In genomic region chr5:57277085-57277484, GRCh38 we compare ENCODE assay signal across 12 cellular contexts.
DNase-seq lines count a peak whose midpoint lies in the region; ATAC-seq, FAIRE-seq and TF ChIP-seq lines count a peak whose summit lies in the region.
"Had no signal": no experiment of that assay in that cellular context is flagged by ENCODE, and none has a peak within 500 bp of the region (broad histone marks: within the 10 kb centered on the region; RNA-seq: fewer than 3 reads in every experiment).

No MANE protein-coding gene starts in this region.

- H3K27me3 ChIP-seq in BJ (ENCODE audit: control insufficient read depth, insufficient read depth, low read length), result peaks cover 1% of the 10 kb centered on the region; the same call in 1 of the 2 replicates
- H3K27me3 ChIP-seq in kidney epithelial cell (ENCODE audit: control insufficient read depth, insufficient read depth, low read length), result no peaks in the 10 kb centered on the region
- H3K27me3 ChIP-seq: vagina had no signal

- CTCF ChIA-PET in BJ (lab: Yijun Ruan, JAX), result interaction anchor here (1.0 kb wide), 1 partner anchor 376 kb away, joined by 5 read pairs; no protein-coding TSS in a partner anchor

- H3K4me3 ChIP-seq in BJ (ENCODE audit: low read depth, low read length) (no peak overlapping the region), kidney epithelial cell (ENCODE audit: low read depth, low read length) (no peak overlapping the region)
- H3K4me3 ChIP-seq: vagina had no signal

- ATAC-seq in GM21423 (IDR thresholded peaks at IDR 0.05; ENCODE audit: unreplicated experiment), result no peak

- H3K36me3 Mint-ChIP-seq in HFFc6 (ENCODE audit: low read depth), result no peaks in the 10 kb centered on the region

- DNase-seq in BJ (ENCODE audit: low read depth), result no peak
- peak; percentile 11 for DNase-seq in HFFc6
- no peak for DNase-seq in kidney epithelial cell (ENCODE audit: low read depth)
- no peak for DNase-seq in globus pallidus (ENCODE audit: low spot score)
- no peak for DNase-seq in NCI-H1930 (lab: John Stamatoyannopoulos, UW)
- no peak for DNase-seq in NCI-H146 (lab: John Stamatoyannopoulos, UW)
- DNase-seq: amygdala, kidney glomerular epithelial cell had no signal

- H3K4me3 Mint-ChIP-seq in HFFc6, result no peak overlapping the region

- no peak overlapping the region for H3K27ac Mint-ChIP-seq in HFFc6

- POLR2A ChIA-PET in BJ (lab: Charles Lee), result no interaction called here

- no peaks in the 10 kb centered on the region; the same call in 1 of the 2 replicates for H3K27me3 Mint-ChIP-seq in HFFc6 (ENCODE audit: insufficient read depth)

- peak; percentile 23; the same call in 1 of the 2 replicates for TF ChIP-seq CTCF in BJ (IDR thresholded peaks at IDR 0.05; ENCODE audit: insufficient read depth, low read depth, low read length)
- peak; percentile 71 for TF ChIP-seq CTCF in HFFc6 (IDR thresholded peaks at IDR 0.05)
- peak; percentile 12 for TF ChIP-seq CTCF in kidney epithelial cell (IDR thresholded peaks at IDR 0.05; ENCODE audit: insufficient read depth, low read length, poor library complexity, severe bottlenecking)

- no peaks in the 10 kb centered on the region for H3K36me3 ChIP-seq in BJ (ENCODE audit: control insufficient read depth, insufficient read depth, low read length)
- no peaks in the 10 kb centered on the region for H3K36me3 ChIP-seq in kidney epithelial cell (ENCODE audit: control insufficient read depth, insufficient read depth, low read length)
- H3K36me3 ChIP-seq: vagina, WERI-Rb-1 had no signal

- H3K4me1 Mint-ChIP-seq in HFFc6 (ENCODE audit: low read depth), result no peaks in the 10 kb centered on the region

- FAIRE-seq in TTC549 (lab: Jason Lieb, UNC), result peak; percentile 79

- no peaks in the 10 kb centered on the region for H3K9me3 Mint-ChIP-seq in HFFc6

Comparison
In these comparisons a context has a peak if more than half of its experiments do, and no peak if none do; other contexts are left out.
1. CTCF ChIP-seq: peak in every context shown above with its lines; median percentile 71 in HFFc6; 23 in BJ; 12 in kidney epithelial cell.